ENCODE assay signal across 1 cellular context in genomic region chr1:228955691-228956090, GRCh38.
TF ChIP-seq lines count a peak whose summit lies in the region.

No MANE protein-coding gene starts in this region.

TF ChIP-seq in WTC11, 78 proteins besides CTCF, POLR2A, EP300 and RAD21 (continued from another document):
- TF ChIP-seq ATF6 (CRISPR knock-in tag; IDR thresholded peaks at IDR 0.05) = no peak
- TF ChIP-seq JUN (CRISPR knock-in tag; IDR thresholded peaks at IDR 0.05) = no peak
- TF ChIP-seq ZNF416 (CRISPR knock-in tag; IDR thresholded peaks at IDR 0.05) = no peak
- TF ChIP-seq STAT6 (CRISPR knock-in tag; conservative IDR thresholded peaks at IDR 0.05; ENCODE audit: low read depth) = no peak
- no peak for TF ChIP-seq ZBTB43 (CRISPR knock-in tag; IDR thresholded peaks at IDR 0.05)
- no peak for TF ChIP-seq KAT7 (CRISPR knock-in tag; IDR thresholded peaks at IDR 0.05; ENCODE audit: borderline replicate concordance)
- no peak for TF ChIP-seq MAX (CRISPR knock-in tag; IDR thresholded peaks at IDR 0.05)
- TF ChIP-seq ZNF317 (CRISPR knock-in tag; IDR thresholded peaks at IDR 0.05; ENCODE audit: borderline replicate concordance, low read depth) = no peak
- TF ChIP-seq E2F5 (CRISPR knock-in tag; IDR thresholded peaks at IDR 0.05) = no peak
- no peak for TF ChIP-seq NR2C2 (CRISPR knock-in tag; IDR thresholded peaks at IDR 0.05)
- TF ChIP-seq E2F1 (CRISPR knock-in tag; IDR thresholded peaks at IDR 0.05) = no peak
